Comparison of ENCODE assay signal across 19 cellular contexts in the genomic region with DNA sequence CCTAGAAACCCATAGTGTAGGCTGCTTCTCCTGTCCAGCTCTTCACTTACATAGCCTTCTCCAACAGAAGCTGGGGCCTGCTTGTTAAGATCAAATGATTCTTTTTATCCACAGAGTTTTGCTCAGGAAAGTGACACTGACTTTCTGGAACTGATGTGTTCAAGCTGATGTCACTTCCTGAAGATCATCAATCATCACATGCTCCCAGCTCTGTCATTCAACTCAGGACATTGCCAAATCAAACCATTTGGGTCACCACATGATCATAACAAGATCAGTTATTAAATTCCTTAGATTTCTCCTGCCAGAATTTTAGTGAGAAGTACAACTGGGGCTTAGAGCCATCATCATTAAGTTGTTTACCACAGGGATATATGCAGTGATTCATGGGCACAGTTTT. TPM values are rescaled to one million over a fixed set of nuclear protein-coding genes. Genes with fewer than 3 reads are reported as not detected.
"Had no signal": no experiment of that assay in that cellular context is flagged by ENCODE, and none has a peak within 500 bp of the region (broad histone marks: within the 10 kb centered on the region; RNA-seq: fewer than 3 reads in every experiment).

No MANE protein-coding gene starts in this region.

- DNase-seq: effector memory CD8-positive, alpha-beta T cell; foreskin fibroblast; kidney glomerular epithelial cell; mucosa of descending colon; naive thymus-derived CD8-positive, alpha-beta T cell; sigmoid colon; small intestine; stimulated activated CD4-positive, alpha-beta T cell treated with anti-CD3 and anti-CD28 coated beads, Interleukin-12 subunit alpha, Interleukin-12 subunit beta, amount 100 ng/mL, for 4 hours; stimulated activated naive CD8-positive, alpha-beta T cell treated with anti-CD3 and anti-CD28 coated beads, Interleukin-15, Interleukin-2, amounts not matched to agents 100 U/mL and 50 U/mL, for 24 hours; tibial artery; upper lobe of left lung; uterus had no signal

- H3K36me3 ChIP-seq: esophagus muscularis mucosa, neutrophil, right atrium auricular region, sigmoid colon, tibial artery, upper lobe of left lung, uterus had no signal

- H3K27ac ChIP-seq: epithelial cell of prostate, esophagus muscularis mucosa, neutrophil, right atrium auricular region, sigmoid colon, tibial artery, upper lobe of left lung, uterus had no signal

- H3K4me1 ChIP-seq: esophagus muscularis mucosa, right atrium auricular region, sigmoid colon, tibial artery, upper lobe of left lung, uterus had no signal

- H3K27me3 ChIP-seq: esophagus muscularis mucosa, neutrophil, right atrium auricular region, sigmoid colon, tibial artery, upper lobe of left lung, uterus had no signal

- ATAC-seq: effector memory CD8-positive, alpha-beta T cell; left lobe of liver; mucosa of descending colon; naive thymus-derived CD8-positive, alpha-beta T cell; stimulated activated naive CD8-positive, alpha-beta T cell treated with anti-CD3 and anti-CD28 coated beads, Interleukin-15, Interleukin-2, amounts not matched to agents 100 U/mL and 50 U/mL, for 24 hours had no signal

- H3K9me3 ChIP-seq: esophagus muscularis mucosa, mucosa of descending colon, neutrophil, right atrium auricular region, sigmoid colon, tibial artery, upper lobe of left lung, uterus had no signal

- H3K4me3 ChIP-seq: esophagus muscularis mucosa, mucosa of descending colon, right atrium auricular region, sigmoid colon, tibial artery, upper lobe of left lung, uterus had no signal

RNA-seq across cellular contexts. Expression of a gene that starts 39.4 kb away (rescaled TPM):
- total RNA-seq: left lobe of liver; naive thymus-derived CD8-positive, alpha-beta T cell; osteocyte; posterior vena cava; right atrium auricular region had no signal
- polyA plus RNA-seq: naive thymus-derived CD8-positive, alpha-beta T cell had no signal
